ENCODE assay signal across 1 cellular context in genomic region chr1:62676606-62677356, GRCh38.
TF ChIP-seq lines count a peak whose summit lies in the region.

No MANE protein-coding gene starts in this region.

TF ChIP-seq in H1, 55 proteins besides CTCF, POLR2A, EP300 and RAD21:
- TF ChIP-seq, protein P1, sequence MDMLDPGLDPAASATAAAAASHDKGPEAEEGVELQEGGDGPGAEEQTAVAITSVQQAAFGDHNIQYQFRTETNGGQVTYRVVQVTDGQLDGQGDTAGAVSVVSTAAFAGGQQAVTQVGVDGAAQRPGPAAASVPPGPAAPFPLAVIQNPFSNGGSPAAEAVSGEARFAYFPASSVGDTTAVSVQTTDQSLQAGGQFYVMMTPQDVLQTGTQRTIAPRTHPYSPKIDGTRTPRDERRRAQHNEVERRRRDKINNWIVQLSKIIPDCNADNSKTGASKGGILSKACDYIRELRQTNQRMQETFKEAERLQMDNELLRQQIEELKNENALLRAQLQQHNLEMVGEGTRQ (IDR thresholded peaks at IDR 0.05; ENCODE audit: low read length), result 0 out of 2 replicates have a peak, but pooled peaks have one; percentile 26
- no peak for TF ChIP-seq POU5F1 (IDR thresholded peaks at IDR 0.05; ENCODE audit: low read depth, low read length)
